ENCODE assay signal across 8 cellular contexts in genomic region chr16:53207810-53208752, GRCh38.
DNase-seq lines count a peak whose midpoint lies in the region; ATAC-seq, FAIRE-seq and TF ChIP-seq lines count a peak whose summit lies in the region.

No MANE protein-coding gene starts in this region.

- peak overlapping the region; percentile 52 to 69 for H3K4me3 ChIP-seq in SK-N-SH (ENCODE audit: low read depth in 2 of 2, low read length in 1 of 2)
- peak overlapping the region; percentile 50 to 79 (median 54) for H3K4me3 ChIP-seq in H1 (ENCODE audit: extremely low read depth in 1 of 4, insufficient read depth in 2 of 4, low read depth in 3 of 4, low read length in 4 of 4)
- peak overlapping the region; percentile 52 for H3K4me3 ChIP-seq in lower lobe of right lung

- peak overlapping the region; percentile 87 for H2AFZ ChIP-seq in SK-N-SH (ENCODE audit: low read depth)
- peak overlapping the region; percentile 63 for H2AFZ ChIP-seq in H1 (ENCODE audit: low read length)

- no peak overlapping the region for H3K4ac ChIP-seq in H1 (replicated peaks; ENCODE audit: insufficient read length, low read depth, low read length)

- H3K56ac ChIP-seq in H1 (replicated peaks; ENCODE audit: insufficient read length, low read depth, low read length) = peak overlapping the region; percentile 7

- no peaks in the 10 kb centered on the region for H3K9me2 ChIP-seq in SK-N-SH

- TF ChIP-seq CTCF in SK-N-SH (IDR thresholded peaks at IDR 0.05) (peak; percentile 73), H1 (IDR thresholded peaks at IDR 0.05; ENCODE audit: control extremely low read depth in 1 of 3, insufficient read depth in 1 of 3, low read depth in 1 of 3, low read length in 3 of 3) (peak in 2 of 3 experiments; percentile 25 to 56; a peak in 2 of 4 replicates), lower lobe of right lung (IDR thresholded peaks at IDR 0.05) (peak; percentile 57)

- CTCF ChIA-PET in SK-N-SH (lab: Yijun Ruan, JAX) (interaction anchor here (0.6 to 3.1 kb wide), 33 partner anchors 8 to 351 kb away, joined by 3 to 42 read pairs (median 3); partner anchors contain the start of gene CHD9), H1 (lab: Charles Lee; ENCODE audit: partially characterized antibody) (interaction anchor here (0.8 to 2.0 kb wide), 12 partner anchors 10 to 287 kb away, joined by 3 to 6 read pairs (median 4); partner anchors contain the start of genes CHD9 and CHD9NB)

- peak overlapping the region; percentile 93 to 97 for H3K27ac ChIP-seq in SK-N-SH (ENCODE audit: low read depth in 2 of 2, low read length in 1 of 2)
- peak overlapping the region; percentile 96 for H3K27ac ChIP-seq in H1 (ENCODE audit: low read depth, low read length)
- peak overlapping the region; percentile 87 for H3K27ac ChIP-seq in lower lobe of right lung
- peak overlapping the region; percentile 95 for H3K27ac ChIP-seq in temporal lobe (ENCODE audit: low read depth, low read length)

- intact Hi-C loops in lower lobe of right lung (cut with DNase I) = no loop called here

- no peak overlapping the region for H2BK20ac ChIP-seq in H1 (ENCODE audit: low read length)

- H3K79me2 ChIP-seq in SK-N-SH (ENCODE audit: insufficient read depth) = peaks cover 88% of the 10 kb centered on the region
- H3K79me2 ChIP-seq in H1 (ENCODE audit: control insufficient read depth in 1 of 2, insufficient read depth in 2 of 2, low read length in 2 of 2) = peaks cover 0 to 46% of the 10 kb centered on the region in 2 experiments; a peak in 3 of 4 replicates

- peak; percentile 75 for FAIRE-seq in H1 (lab: Jason Lieb, UNC)

- peak in 1 of 2 experiments; percentile 25; a peak in 1 of 4 replicates for TF ChIP-seq EP300 in SK-N-SH (IDR thresholded peaks at IDR 0.05; ENCODE audit: borderline replicate concordance in 1 of 2, low read depth in 1 of 2, low read length in 1 of 2)
- TF ChIP-seq EP300 in H1 (IDR thresholded peaks at IDR 0.05; ENCODE audit: borderline replicate concordance in 1 of 2, low read depth in 2 of 2, low read length in 2 of 2) = peak in 1 of 2 experiments; percentile 39; a peak in 1 of 3 replicates

- H2BK120ac ChIP-seq in H1 (replicated peaks; ENCODE audit: low read depth, low read length) = peak overlapping the region; percentile 21

- H4K20me1 ChIP-seq in SK-N-SH (ENCODE audit: insufficient read depth) = peaks cover 8% of the 10 kb centered on the region; the same call in 1 of the 2 replicates
- H4K20me1 ChIP-seq in H1 (replicated peaks in 1 of 2; ENCODE audit: control insufficient read depth in 1 of 2, insufficient read depth in 2 of 2, low read length in 2 of 2) = peaks cover 0 to under 1% of the 10 kb centered on the region in 2 experiments

- H3K23me2 ChIP-seq in H1 (ENCODE audit: low read depth, low read length) = no peaks in the 10 kb centered on the region; the same call in 1 of the 2 replicates

- H3K14ac ChIP-seq in H1 (ENCODE audit: insufficient read length) = no peak overlapping the region

- peak overlapping the region; percentile 94 for H4K5ac ChIP-seq in H1 (ENCODE audit: insufficient read length, low read depth, low read length)

- H3K27me3 ChIP-seq in SK-N-SH (ENCODE audit: insufficient read depth) (no peaks in the 10 kb centered on the region), H1 (replicated peaks in 1 of 4; ENCODE audit: control insufficient read depth in 3 of 4, extremely low read depth in 1 of 4, insufficient read depth in 3 of 4, low read length in 3 of 4) (no peaks in the 10 kb centered on the region), lower lobe of right lung (ENCODE audit: low read depth) (no peaks in the 10 kb centered on the region)

- no peak overlapping the region for H2AK5ac ChIP-seq in H1 (ENCODE audit: low read depth, low read length)

- H3K9me3 ChIP-seq in SK-N-SH = no peaks in the 10 kb centered on the region
- H3K9me3 ChIP-seq in H1 (ENCODE audit: insufficient read depth in 2 of 2, low read depth in 1 of 2, low read length in 1 of 2) = no peaks in the 10 kb centered on the region; a peak in 1 of 4 replicates
- no peaks in the 10 kb centered on the region for H3K9me3 ChIP-seq in lower lobe of right lung

- H4K8ac ChIP-seq in H1 (ENCODE audit: extremely low read depth, insufficient read depth, low read length) = no peak overlapping the region

- H3K4me2 ChIP-seq in SK-N-SH = peak overlapping the region; percentile 97
- peak overlapping the region; percentile 84 to 86 for H3K4me2 ChIP-seq in H1 (ENCODE audit: insufficient read depth in 1 of 2, low read depth in 2 of 2, low read length in 2 of 2)

- H3F3A ChIP-seq in SK-N-SH (replicated peaks; ENCODE audit: insufficient read depth) = peaks cover 41% of the 10 kb centered on the region

- H3K9ac ChIP-seq in SK-N-SH (peak overlapping the region; percentile 91), H1 (replicated peaks in 1 of 4; ENCODE audit: extremely low read depth in 1 of 4, low read depth in 3 of 4, low read length in 3 of 4) (peak overlapping the region; percentile 64 to 92 (median 82))

- POLR2A ChIA-PET in SK-N-SH (lab: Yijun Ruan, JAX) = interaction anchor here (0.5 to 1.1 kb wide), 3 partner anchors 11 to 154 kb away, joined by 3 to 5 read pairs (median 4); partner anchors contain the start of gene CHD9
- POLR2A ChIA-PET in H1 (lab: Charles Lee; ENCODE audit: partially characterized antibody) = interaction anchor here (0.6 to 2.0 kb wide), 16 partner anchors 8 to 164 kb away, joined by 3 to 16 read pairs (median 4); partner anchors contain the start of gene CHD9

- H3K4me1 ChIP-seq in SK-N-SH (ENCODE audit: control insufficient read depth in 1 of 2, insufficient read depth in 2 of 2, low read depth in 1 of 2, low read length in 1 of 2) = peaks cover 7 to 17% of the 10 kb centered on the region in 2 experiments; a peak in 2 of 4 replicates
- H3K4me1 ChIP-seq in H1 (replicated peaks in 1 of 4; ENCODE audit: control insufficient read depth in 3 of 4, insufficient read depth in 4 of 4, low read length in 3 of 4) = peaks cover 0 to 10% (median 0%) of the 10 kb centered on the region in 4 experiments; a peak in 1 of 7 replicates
- H3K4me1 ChIP-seq in lower lobe of right lung = peaks cover 41% of the 10 kb centered on the region

- H2BK15ac ChIP-seq in H1 (ENCODE audit: low read length) = no peak overlapping the region; the same call in 1 of the 2 replicates

- peak; percentile 95 to 99 for TF ChIP-seq POLR2A in H1 (IDR thresholded peaks at IDR 0.05; ENCODE audit: control extremely low read depth in 1 of 2, low read depth in 2 of 2, low read length in 2 of 2)

- TF ChIP-seq RAD21 in SK-N-SH (IDR thresholded peaks at IDR 0.05; ENCODE audit: low read length) (peak; percentile 75), H1 (IDR thresholded peaks at IDR 0.05 in 1 of 2, conservative IDR thresholded peaks at IDR 0.05 in 1 of 2; ENCODE audit: low read depth in 2 of 2, low read length in 2 of 2) (peak; percentile 43 to 56)

- peak overlapping the region; percentile 32; the same call in 1 of the 2 replicates for H2BK12ac ChIP-seq in H1 (ENCODE audit: low read depth, low read length)

- DNase-seq in AG08396 (ENCODE audit: low spot score) (peak; percentile 76), NCI-H1105 treated with DMSO at 0.1 percent for 48 hours (lab: John Stamatoyannopoulos, UW) (peak; percentile 98), SK-N-SH (peak; percentile 77), H1 (ENCODE audit: low read depth in 1 of 2, low spot score in 2 of 2) (peak; percentile 31 to 53), lower lobe of right lung (no peak)

- H3K18ac ChIP-seq in H1 (ENCODE audit: extremely low read depth, low read length) = peak overlapping the region; percentile 88

- H3K23ac ChIP-seq in H1 (ENCODE audit: insufficient read length) = no peak overlapping the region

- no peaks in the 10 kb centered on the region for H3K79me1 ChIP-seq in H1 (ENCODE audit: low read depth, low read length)

- 1% methylated on average over 8 of the region's 8 CpGs for WGBS in SK-N-SH (ENCODE audit: low lambda C conversion rate)
- 7% methylated on average over 8 of the region's 8 CpGs; no CpG with 5 or more reads in 1 of the 2 experiments for WGBS in H1 (ENCODE audit: extremely low coverage in 1 of 2, insufficient coverage in 1 of 2, insufficient read length in 1 of 2, insufficient replicate concordance in 2 of 2, low coverage in 1 of 2, low lambda C conversion rate in 2 of 2, missing lambda C conversion rate in 1 of 2), 2 experiments

- peak overlapping the region; percentile 12 for H4K91ac ChIP-seq in H1 (replicated peaks; ENCODE audit: insufficient read length, low read length)

- H2BK5ac ChIP-seq in H1 (ENCODE audit: low read depth, low read length) = peak overlapping the region; percentile 54

- ATAC-seq in GM18499 (IDR thresholded peaks at IDR 0.05; ENCODE audit: insufficient read depth, unreplicated experiment) (peak; percentile 54), HG02798 (IDR thresholded peaks at IDR 0.05; ENCODE audit: poor library complexity, unreplicated experiment) (peak; percentile 85), lower lobe of right lung (peak; percentile 97)

- peaks cover 9 to 21% of the 10 kb centered on the region in 2 experiments for H3K36me3 ChIP-seq in SK-N-SH (replicated peaks in 1 of 2; ENCODE audit: control insufficient read depth in 1 of 2, insufficient read depth in 2 of 2, low read length in 1 of 2)
- peaks cover 0 to 15% (median 1%) of the 10 kb centered on the region in 4 experiments; a peak in 2 of 8 replicates for H3K36me3 ChIP-seq in H1 (ENCODE audit: control insufficient read depth in 2 of 4, insufficient read depth in 4 of 4, low read length in 3 of 4)
- H3K36me3 ChIP-seq in lower lobe of right lung = no peaks in the 10 kb centered on the region

TF ChIP-seq in SK-N-SH, 30 proteins besides CTCF, POLR2A, EP300 and RAD21 (continues in another document):
- TF ChIP-seq RXRA (IDR thresholded peaks at IDR 0.05; ENCODE audit: borderline replicate concordance, low read depth) (no peak), TAF1 (IDR thresholded peaks at IDR 0.05; ENCODE audit: borderline replicate concordance, low read depth, low read length) (peak; percentile 53), POLR2AphosphoS5 (IDR thresholded peaks at IDR 0.05; ENCODE audit: low read depth, low read length) (peak; percentile 84), GABPA (IDR thresholded peaks at IDR 0.05; ENCODE audit: low read depth) (no peak), SIN3A (IDR thresholded peaks at IDR 0.05; ENCODE audit: borderline replicate concordance, low read depth, low read length) (peak; percentile 70; the same call in 1 of the 2 replicates)

TF ChIP-seq in H1, 55 proteins besides CTCF, POLR2A, EP300 and RAD21 (continues in another document):
- TF ChIP-seq SP1 (IDR thresholded peaks at IDR 0.05; ENCODE audit: low read depth, low read length) (peak; percentile 64), SIN3A (conservative IDR thresholded peaks at IDR 0.05 in 1 of 2, IDR thresholded peaks at IDR 0.05 in 1 of 2; ENCODE audit: low read depth in 1 of 2, low read length in 2 of 2) (peak in 1 of 2 experiments; percentile 46; a peak in 1 of 4 replicates), TBP (IDR thresholded peaks at IDR 0.05; ENCODE audit: low read depth, low read length) (peak; percentile 91), CEBPB (IDR thresholded peaks at IDR 0.05; ENCODE audit: low read depth, low read length) (no peak), PHF8 (conservative IDR thresholded peaks at IDR 0.05; ENCODE audit: low read depth, low read length) (peak; percentile 56; the same call in 1 of the 2 replicates), ASH2L (IDR thresholded peaks at IDR 0.05; ENCODE audit: low read length) (peak; percentile 54), JUND (IDR thresholded peaks at IDR 0.05; ENCODE audit: low read length) (no peak)
